13 cellular contexts compared by ENCODE assay signal in genomic region chr22:19958083-19959042, GRCh38. TPM values are rescaled to one million over a fixed set of nuclear protein-coding genes. Genes with fewer than 3 reads are reported as not detected.
A peak's percentile ranks its signal among the peaks of the same experiment; 100 is the strongest.
DNase-seq lines count a peak whose midpoint lies in the region; ATAC-seq and TF ChIP-seq lines count a peak whose summit lies in the region.
"Had no signal": no experiment of that assay in that cellular context is flagged by ENCODE, and none has a peak within 500 bp of the region (broad histone marks: within the 10 kb centered on the region; RNA-seq: fewer than 3 reads in every experiment).

No MANE protein-coding gene starts in this region.

- H3K27ac ChIP-seq in HCT116 (ENCODE audit: low read depth, low read length): no peak overlapping the region
- peak overlapping the region; percentile 59 for H3K27ac ChIP-seq in suprapubic skin
- H3K27ac ChIP-seq in brain microvascular endothelial cell: no peak overlapping the region

- H3K4me2 ChIP-seq in HCT116 (ENCODE audit: low read length): peak overlapping the region; percentile 63

- CTCF ChIA-PET in HCT116 (lab: Charles Lee): no interaction called here

- no peaks in the 10 kb centered on the region for H3K36me3 ChIP-seq in HCT116 (ENCODE audit: control insufficient read depth in 1 of 2, insufficient read depth in 2 of 2, low read length in 2 of 2)
- no peaks in the 10 kb centered on the region for H3K36me3 ChIP-seq in suprapubic skin
- peaks cover 4% of the 10 kb centered on the region for H3K36me3 ChIP-seq in brain microvascular endothelial cell (replicated peaks)

- no peak for TF ChIP-seq EP300 in suprapubic skin (IDR thresholded peaks at IDR 0.05)

- H2AFZ ChIP-seq in HCT116 (ENCODE audit: low read depth, low read length, poor library complexity, severe bottlenecking): no peak overlapping the region

- RAD21 ChIA-PET in HCT116 (lab: Charles Lee; ENCODE audit: low non-redundant PET in 1 of 2, low total read pairs in 2 of 2, uncharacterized antibody in 2 of 2, unreplicated experiment in 2 of 2): no interaction called here

- H3K27me3 ChIP-seq in HCT116 (ENCODE audit: insufficient read depth, low read length): no peaks in the 10 kb centered on the region
- no peaks in the 10 kb centered on the region for H3K27me3 ChIP-seq in suprapubic skin
- H3K27me3 ChIP-seq in brain microvascular endothelial cell (replicated peaks): no peaks in the 10 kb centered on the region

- H3K4me3 ChIP-seq in HCT116 (replicated peaks in 1 of 2; ENCODE audit: low read depth in 1 of 2, low read length in 2 of 2) (peak overlapping the region in 1 of 2 experiments; percentile 29; a peak in 1 of 4 replicates), suprapubic skin (no peak overlapping the region), brain microvascular endothelial cell (ENCODE audit: low read depth, low read length) (no peak overlapping the region)

- intact Hi-C loops in HCT116 (cut with micrococcal nuclease): loop anchor here (2.0 kb wide), 1 partner anchor 228 kb away; no protein-coding TSS in a partner anchor

- TF ChIP-seq CTCF in HCT116 (IDR thresholded peaks at IDR 0.05 in 2 of 3, conservative IDR thresholded peaks at IDR 0.05 in 1 of 3; ENCODE audit: borderline replicate concordance in 1 of 3, insufficient read depth in 1 of 3, low read depth in 2 of 3, low read length in 2 of 3) (no peak), suprapubic skin (IDR thresholded peaks at IDR 0.05) (no peak), brain microvascular endothelial cell (IDR thresholded peaks at IDR 0.05; ENCODE audit: low read depth, low read length, missing control alignments) (no peak)

- DNase-seq in HCT116 (ENCODE audit: low read depth, low spot score) (no peak), dedifferentiated amniotic fluid mesenchymal stem cell (ENCODE audit: extremely low spot score) (peak; percentile 25), left kidney (ENCODE audit: low read depth, low spot score) (peak; percentile 46), suprapubic skin (ENCODE audit: low spot score in 2 of 2) (peak in 1 of 2 donors; percentile 58), brain microvascular endothelial cell (no peak), SK-N-DZ (ENCODE audit: low spot score) (no peak), COLO829 (ENCODE audit: low spot score) (no peak), NCI-H510A treated with DMSO at 0.1 percent for 48 hours (lab: John Stamatoyannopoulos, UW) (no peak)
- DNase-seq: activated CD4-positive, alpha-beta T cell treated with anti-CD3 and anti-CD28 coated beads, Interleukin-2, amount 50 U/mL, for 48 hours; amniotic stem cell; DMS53; NCI-H2081; RPMI8226 had no signal

- ATAC-seq in HCT116: no peak

- 67% methylated on average over 19 of the region's 19 CpGs for WGBS in suprapubic skin

- peaks cover 34 to 45% of the 10 kb centered on the region in 2 experiments for H3K4me1 ChIP-seq in HCT116 (ENCODE audit: control insufficient read depth in 1 of 2, insufficient read depth in 2 of 2, low read length in 2 of 2)
- H3K4me1 ChIP-seq in suprapubic skin: peaks cover 59% of the 10 kb centered on the region

- H3K9me2 ChIP-seq in HCT116 (ENCODE audit: insufficient read depth): no peaks in the 10 kb centered on the region

- POLR2A ChIA-PET in HCT116 (lab: Charles Lee): no interaction called here

- no peaks in the 10 kb centered on the region for H4K20me1 ChIP-seq in HCT116 (ENCODE audit: insufficient read depth)

- no peak for TF ChIP-seq RAD21 in HCT116 (IDR thresholded peaks at IDR 0.05; ENCODE audit: low read depth)

- TF ChIP-seq POLR2A in HCT116 (IDR thresholded peaks at IDR 0.05; ENCODE audit: borderline replicate concordance, extremely low read depth, insufficient read depth, insufficient read length): no peak
- TF ChIP-seq POLR2A in suprapubic skin (IDR thresholded peaks at IDR 0.05): no peak

- H3K9ac ChIP-seq in HCT116 (ENCODE audit: low read length): 0 out of 2 replicates have a peak overlapping the region, but pooled peaks have one; percentile 10

- H3K79me2 ChIP-seq in HCT116 (ENCODE audit: insufficient read depth, low read length): no peaks in the 10 kb centered on the region

- BruUV-seq in HCT116 (replicated peaks; lab: Mats Ljungman, UMichigan): no TSS peak

- in situ Hi-C loops in brain microvascular endothelial cell (cut with HindIII; ENCODE audit: low pct_ligation_motif_present, low sequenced_read_pairs): no loop called here

- no peaks in the 10 kb centered on the region for H3K9me3 ChIP-seq in HCT116 (ENCODE audit: control insufficient read depth in 1 of 2, insufficient read depth in 1 of 2, low read depth in 1 of 2, low read length in 2 of 2)
- no peaks in the 10 kb centered on the region for H3K9me3 ChIP-seq in suprapubic skin

TF ChIP-seq in HCT116, 20 proteins besides CTCF, POLR2A, EP300 and RAD21:
- TF ChIP-seq CBX3 (IDR thresholded peaks at IDR 0.05; ENCODE audit: low read depth): no peak
- no peak for TF ChIP-seq ZBTB33 (IDR thresholded peaks at IDR 0.05; ENCODE audit: extremely low read depth, insufficient replicate concordance, low read length)
- no peak for TF ChIP-seq REST (IDR thresholded peaks at IDR 0.05; ENCODE audit: low read depth)
- TF ChIP-seq JUND (IDR thresholded peaks at IDR 0.05): no peak
- TF ChIP-seq SIN3A (IDR thresholded peaks at IDR 0.05; ENCODE audit: low read depth): no peak
- no peak for TF ChIP-seq EZH2 (IDR thresholded peaks at IDR 0.05)
- no peak for TF ChIP-seq SP1 (IDR thresholded peaks at IDR 0.05; ENCODE audit: low read depth)
- TF ChIP-seq ZFX (IDR thresholded peaks at IDR 0.05): no peak
- TF ChIP-seq ZNF274 (IDR thresholded peaks at IDR 0.05; ENCODE audit: low read depth, low read length): no peak
- no peak for TF ChIP-seq ATF3 (IDR thresholded peaks at IDR 0.05)
- TF ChIP-seq SRF (IDR thresholded peaks at IDR 0.05; ENCODE audit: low read depth): no peak
- no peak for TF ChIP-seq EZH2phosphoT487 (IDR thresholded peaks at IDR 0.05; ENCODE audit: borderline replicate concordance)
- TF ChIP-seq ELF1 (IDR thresholded peaks at IDR 0.05; ENCODE audit: borderline replicate concordance, low read depth): no peak

RNA-seq across cellular contexts. Expression of gene TXNRD2, which starts 16.7 kb away (rescaled TPM):
- total RNA-seq in HCT116 (2021; ENCODE audit: unreplicated experiment): 19.7 TPM
- 13.2 and 14.8 TPM in 2 replicates for polyA plus RNA-seq in HCT116 (2012)
- 10 to 100 TPM in 2 of 4 donors, 1 to 10 TPM in 2; 8.4 to 33.2 (median 15.7) TPM for total RNA-seq in suprapubic skin
- 25.9 and 26.6 TPM in 2 replicates for polyA plus RNA-seq in SK-N-DZ (2014; cell fraction: cytosol; rRNA removed)
- 58.9 and 60.3 TPM in 2 replicates for polyA plus RNA-seq in SK-N-DZ (2014; cell fraction: nucleus; rRNA removed)

RNA-seq across cellular contexts. Expression of gene COMT, which starts 16.8 kb away (rescaled TPM):
- total RNA-seq in HCT116 (2021; ENCODE audit: unreplicated experiment): 109 TPM
- 142 and 156 TPM in 2 replicates for polyA plus RNA-seq in HCT116 (2012)
- 100 to 1,000 TPM; 206 to 293 (median 246) TPM for total RNA-seq in suprapubic skin
- 130 TPM in 2 replicates for polyA plus RNA-seq in SK-N-DZ (2014; cell fraction: cytosol; rRNA removed)
- 79.0 and 109 TPM in 2 replicates for polyA plus RNA-seq in SK-N-DZ (2014; cell fraction: nucleus; rRNA removed)

RNA-seq across cellular contexts. Expression of gene ARVCF, which starts 58.3 kb away (rescaled TPM):
- total RNA-seq in HCT116 (2021; ENCODE audit: unreplicated experiment): 42.8 TPM
- polyA plus RNA-seq in HCT116 (2012): 31.1 and 33.4 TPM in 2 replicates
- total RNA-seq in suprapubic skin: 10 to 100 TPM; 22.9 to 38.4 (median 26.0) TPM
- 77.9 and 81.0 TPM in 2 replicates for polyA plus RNA-seq in SK-N-DZ (2014; cell fraction: cytosol; rRNA removed)
- polyA plus RNA-seq in SK-N-DZ (2014; cell fraction: nucleus; rRNA removed): 488 and 524 TPM in 2 replicates

Comparison
In these comparisons a context has a peak if more than half of its experiments do, and no peak if none do; other contexts are left out.
1. DNase-seq: peak in dedifferentiated amniotic fluid mesenchymal stem cell (single experiment) and left kidney (single experiment); none in HCT116 (single experiment), brain microvascular endothelial cell (single experiment), SK-N-DZ (single experiment), COLO829 (single experiment) and NCI-H510A treated with DMSO at 0.1 percent for 48 hours (single experiment).